26 cellular contexts compared by ENCODE assay signal in the genomic region with DNA sequence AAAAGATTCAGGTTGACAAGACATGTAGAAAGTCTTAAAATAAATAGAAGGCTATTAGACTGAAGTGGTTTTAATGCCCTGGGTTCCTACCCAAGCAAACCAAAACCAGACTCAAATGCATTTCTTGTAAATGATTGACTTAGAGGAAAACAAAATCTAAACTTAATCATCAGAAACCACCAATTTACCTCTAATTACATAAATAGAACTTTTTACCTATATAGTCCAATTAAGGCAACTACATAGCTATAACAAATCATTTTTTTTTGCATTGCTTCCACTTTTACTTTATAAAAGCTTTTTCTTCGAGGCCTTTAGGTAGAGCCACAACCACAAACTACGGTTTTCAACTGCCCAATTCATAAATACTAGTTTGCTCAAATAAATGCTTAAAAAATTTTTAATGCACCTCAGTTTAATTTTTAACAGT.
DNase-seq lines count a peak whose midpoint lies in the region; ATAC-seq and TF ChIP-seq lines count a peak whose summit lies in the region.
"Had no signal": no experiment of that assay in that cellular context is flagged by ENCODE, and none has a peak within 500 bp of the region (broad histone marks: within the 10 kb centered on the region; RNA-seq: fewer than 3 reads in every experiment).

No MANE protein-coding gene starts in this region.

- no peak for TF ChIP-seq POLR2A in suprapubic skin (IDR thresholded peaks at IDR 0.05)

- no peaks in the 10 kb centered on the region for H3K36me3 ChIP-seq in aorta (ENCODE audit: control insufficient read depth in 1 of 2, insufficient read depth in 2 of 2, low read length in 1 of 2)
- no peaks in the 10 kb centered on the region for H3K36me3 ChIP-seq in suprapubic skin
- no peaks in the 10 kb centered on the region for H3K36me3 ChIP-seq in Karpas-422 (ENCODE audit: insufficient read depth, low read length)
- no peaks in the 10 kb centered on the region for H3K36me3 ChIP-seq in left lung
- H3K36me3 ChIP-seq: lower lobe of right lung, tibial nerve had no signal

- intact Hi-C loops in aorta (cut with DNase I): no loop called here
- intact Hi-C loops in left lung (cut with DNase I): no loop called here

- no peak overlapping the region for H2AFZ ChIP-seq in Karpas-422 (ENCODE audit: low read length)

- no peak overlapping the region for H3K4me2 ChIP-seq in Karpas-422 (ENCODE audit: low read depth, low read length, poor library complexity, severe bottlenecking)

- no peaks in the 10 kb centered on the region for H3K79me2 ChIP-seq in Karpas-422 (ENCODE audit: low read length)

- no peak overlapping the region for H3K9ac ChIP-seq in Karpas-422 (ENCODE audit: low read length)

- DNase-seq in aorta (no peak), suprapubic skin (ENCODE audit: low spot score in 2 of 2) (no peak), Karpas-422 (no peak), left lung (no peak)
- DNase-seq: activated CD8-positive, alpha-beta T cell treated with anti-CD3 and anti-CD28 coated beads, Interleukin-2, amount 10 ng/mL, durations not matched to agents 7 days and 5 days; activated naive CD4-positive, alpha-beta T cell treated with anti-CD3 and anti-CD28 coated beads for 36 hours; activated T-cell treated with anti-CD3 and anti-CD28 coated beads, Interleukin-2, amount 50 U/mL, for 48 hours; anterior cingulate cortex; cerebellar nuclear complex; effector CD4-positive, alpha-beta T cell; HFFc6; hypothalamus; lower lobe of right lung; NCI-H146; NCI-H774; OCI-M1; psoas muscle; stimulated activated CD4-positive, alpha-beta T cell treated with anti-CD3 and anti-CD28 coated beads, Interleukin-2, amount 100 ng/mL, for 24 hours; stimulated activated naive CD8-positive, alpha-beta T cell treated with anti-CD3 and anti-CD28 coated beads, Interleukin-15, Interleukin-2, amounts not matched to agents 100 U/mL and 50 U/mL, for 24 hours had no signal

- no peak for TF ChIP-seq EP300 in suprapubic skin (IDR thresholded peaks at IDR 0.05)

- H3K4me1 ChIP-seq in aorta (ENCODE audit: control insufficient read depth in 1 of 2, insufficient read depth in 2 of 2, low read length in 2 of 2): no peaks in the 10 kb centered on the region
- H3K4me1 ChIP-seq in suprapubic skin: no peaks in the 10 kb centered on the region
- H3K4me1 ChIP-seq in Karpas-422 (ENCODE audit: low read length): no peaks in the 10 kb centered on the region
- H3K4me1 ChIP-seq in left lung: no peaks in the 10 kb centered on the region
- H3K4me1 ChIP-seq: lower lobe of right lung, psoas muscle had no signal

- no peak for TF ChIP-seq CTCF in suprapubic skin (IDR thresholded peaks at IDR 0.05)
- no peak for TF ChIP-seq CTCF in left lung (IDR thresholded peaks at IDR 0.05)

- H3K4me3 ChIP-seq in aorta (ENCODE audit: low read length in 2 of 2) (no peak overlapping the region), suprapubic skin (no peak overlapping the region), Karpas-422 (ENCODE audit: low read length) (no peak overlapping the region), left lung (no peak overlapping the region)
- H3K4me3 ChIP-seq: lower lobe of right lung, psoas muscle, tibial nerve had no signal

- no peaks in the 10 kb centered on the region for H3K9me3 ChIP-seq in aorta (ENCODE audit: control insufficient read depth, low read length)
- H3K9me3 ChIP-seq in suprapubic skin: no peaks in the 10 kb centered on the region
- no peaks in the 10 kb centered on the region for H3K9me3 ChIP-seq in Karpas-422 (ENCODE audit: low read length)
- no peaks in the 10 kb centered on the region for H3K9me3 ChIP-seq in left lung
- H3K9me3 ChIP-seq: lower lobe of right lung, psoas muscle, tibial nerve had no signal

- no peaks in the 10 kb centered on the region for H4K20me1 ChIP-seq in Karpas-422 (ENCODE audit: insufficient read depth, low read depth, low read length)

- H3K27ac ChIP-seq in aorta (ENCODE audit: low read depth in 1 of 2, low read length in 2 of 2) (no peak overlapping the region), suprapubic skin (no peak overlapping the region), Karpas-422 (ENCODE audit: low read length) (no peak overlapping the region), left lung (no peak overlapping the region)
- H3K27ac ChIP-seq: lower lobe of right lung, psoas muscle, tibial nerve had no signal

- ATAC-seq in GM18873 (IDR thresholded peaks at IDR 0.05; ENCODE audit: low FRiP score, unreplicated experiment) (peak; percentile 52), GM21381 (IDR thresholded peaks at IDR 0.05; ENCODE audit: unreplicated experiment) (peak; percentile 62), HG02798 (IDR thresholded peaks at IDR 0.05; ENCODE audit: poor library complexity, unreplicated experiment) (peak; percentile 70), HG03432 (IDR thresholded peaks at IDR 0.05; ENCODE audit: unreplicated experiment) (peak; percentile 62), aorta (ENCODE audit: low FRiP score) (no peak), left lung (no peak)
- ATAC-seq: activated CD8-positive, alpha-beta T cell treated with anti-CD3 and anti-CD28 coated beads, Interleukin-2, amount 10 ng/mL, durations not matched to agents 7 days and 5 days; esophagus mucosa; lower lobe of right lung; psoas muscle; Right ventricle myocardium inferior; stimulated activated naive CD8-positive, alpha-beta T cell treated with anti-CD3 and anti-CD28 coated beads, Interleukin-15, Interleukin-2, amounts not matched to agents 100 U/mL and 50 U/mL, for 24 hours had no signal

- WGBS in aorta, 2 donors: 70 to 71% methylated on average over 2 of the region's 2 CpGs
- WGBS in suprapubic skin: 46% methylated on average over 2 of the region's 2 CpGs

- no peaks in the 10 kb centered on the region for H3K9me2 ChIP-seq in Karpas-422 (replicated peaks; ENCODE audit: insufficient read depth, low read length)

- H3K27me3 ChIP-seq in aorta (ENCODE audit: control insufficient read depth in 1 of 2, insufficient read depth in 2 of 2, low read length in 1 of 2) (no peaks in the 10 kb centered on the region), suprapubic skin (no peaks in the 10 kb centered on the region), Karpas-422 (ENCODE audit: low read length) (no peaks in the 10 kb centered on the region), left lung (no peaks in the 10 kb centered on the region)
- H3K27me3 ChIP-seq: tibial nerve had no signal

Comparison
In these comparisons a context has a peak if more than half of its experiments do, and no peak if none do; other contexts are left out.
1. ATAC-seq: peak in GM18873 (single experiment), GM21381 (single experiment), HG02798 (single experiment) and HG03432 (single experiment); none in aorta (single experiment) and left lung (single experiment).